In genomic region chr6:111484655-111484974, GRCh38 we compare ENCODE assay signal across 2 cellular contexts.
TF ChIP-seq lines count a peak whose summit lies in the region.

No MANE protein-coding gene starts in this region.

TF ChIP-seq in SK-N-SH, 30 proteins besides CTCF, POLR2A, EP300 and RAD21:
- no peak for TF ChIP-seq RXRA (IDR thresholded peaks at IDR 0.05; ENCODE audit: borderline replicate concordance, low read depth)
- no peak for TF ChIP-seq SIN3A (IDR thresholded peaks at IDR 0.05; ENCODE audit: borderline replicate concordance, low read depth, low read length)
- TF ChIP-seq EZH2phosphoT487 (IDR thresholded peaks at IDR 0.05; ENCODE audit: borderline replicate concordance, low read depth), result no peak
- TF ChIP-seq CHD2 (IDR thresholded peaks at IDR 0.05; ENCODE audit: low read length, partially characterized antibody), result no peak
- no peak for TF ChIP-seq NRF1 (IDR thresholded peaks at IDR 0.05; ENCODE audit: low read depth, low read length)
- TF ChIP-seq PBX3 (IDR thresholded peaks at IDR 0.05), result no peak
- no peak for TF ChIP-seq GABPA (IDR thresholded peaks at IDR 0.05; ENCODE audit: low read depth)
- TF ChIP-seq RFX5 (IDR thresholded peaks at IDR 0.05; ENCODE audit: low read length), result no peak
- no peak for TF ChIP-seq TCF12 (IDR thresholded peaks at IDR 0.05)
- no peak for TF ChIP-seq MXI1 (IDR thresholded peaks at IDR 0.05; ENCODE audit: low read depth, low read length)
- no peak for TF ChIP-seq YY1 (IDR thresholded peaks at IDR 0.05; ENCODE audit: low read depth)
- TF ChIP-seq REST (IDR thresholded peaks at IDR 0.05; ENCODE audit: low read depth, low read length), result no peak
- no peak for TF ChIP-seq USF1 (IDR thresholded peaks at IDR 0.05; ENCODE audit: borderline replicate concordance, low read depth)
- TF ChIP-seq TEAD4 (IDR thresholded peaks at IDR 0.05; ENCODE audit: borderline replicate concordance, insufficient read depth), result no peak
- no peak for TF ChIP-seq POLR2AphosphoS5 (IDR thresholded peaks at IDR 0.05; ENCODE audit: low read depth, low read length)
- no peak for TF ChIP-seq ELF1 (IDR thresholded peaks at IDR 0.05)
- TF ChIP-seq JUND (IDR thresholded peaks at IDR 0.05), result no peak
- no peak for TF ChIP-seq ZBTB33 (IDR thresholded peaks at IDR 0.05; ENCODE audit: borderline replicate concordance, low read depth)
- no peak for TF ChIP-seq TAF1 (IDR thresholded peaks at IDR 0.05; ENCODE audit: borderline replicate concordance, low read depth, low read length)

TF ChIP-seq in SK-N-SH treated with all-trans-retinoic acid at 6 μM for 48 hours, 23 proteins besides CTCF, POLR2A, EP300 and RAD21:
- TF ChIP-seq, protein P1, sequence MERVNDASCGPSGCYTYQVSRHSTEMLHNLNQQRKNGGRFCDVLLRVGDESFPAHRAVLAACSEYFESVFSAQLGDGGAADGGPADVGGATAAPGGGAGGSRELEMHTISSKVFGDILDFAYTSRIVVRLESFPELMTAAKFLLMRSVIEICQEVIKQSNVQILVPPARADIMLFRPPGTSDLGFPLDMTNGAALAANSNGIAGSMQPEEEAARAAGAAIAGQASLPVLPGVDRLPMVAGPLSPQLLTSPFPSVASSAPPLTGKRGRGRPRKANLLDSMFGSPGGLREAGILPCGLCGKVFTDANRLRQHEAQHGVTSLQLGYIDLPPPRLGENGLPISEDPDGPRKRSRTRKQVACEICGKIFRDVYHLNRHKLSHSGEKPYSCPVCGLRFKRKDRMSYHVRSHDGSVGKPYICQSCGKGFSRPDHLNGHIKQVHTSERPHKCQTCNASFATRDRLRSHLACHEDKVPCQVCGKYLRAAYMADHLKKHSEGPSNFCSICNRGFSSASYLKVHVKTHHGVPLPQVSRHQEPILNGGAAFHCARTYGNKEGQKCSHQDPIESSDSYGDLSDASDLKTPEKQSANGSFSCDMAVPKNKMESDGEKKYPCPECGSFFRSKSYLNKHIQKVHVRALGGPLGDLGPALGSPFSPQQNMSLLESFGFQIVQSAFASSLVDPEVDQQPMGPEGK (CRISPR knock-in tag; IDR thresholded peaks at IDR 0.05; ENCODE audit: borderline replicate concordance), result no peak
- TF ChIP-seq RARB (CRISPR knock-in tag; IDR thresholded peaks at IDR 0.05) (no peak), ARNTL (CRISPR knock-in tag; IDR thresholded peaks at IDR 0.05; ENCODE audit: borderline replicate concordance, low read depth) (no peak), ZFP3 (CRISPR knock-in tag; IDR thresholded peaks at IDR 0.05) (no peak), CSDC2 (CRISPR knock-in tag; IDR thresholded peaks at IDR 0.05) (no peak), CSRNP3 (CRISPR knock-in tag; IDR thresholded peaks at IDR 0.05) (no peak), ZNF8 (CRISPR knock-in tag; IDR thresholded peaks at IDR 0.05) (no peak), ZFP30 (CRISPR knock-in tag; IDR thresholded peaks at IDR 0.05) (no peak), OSR1 (CRISPR knock-in tag; IDR thresholded peaks at IDR 0.05) (no peak), ZNF70 (CRISPR knock-in tag; IDR thresholded peaks at IDR 0.05) (no peak), TCF4 (CRISPR knock-in tag; IDR thresholded peaks at IDR 0.05; ENCODE audit: borderline replicate concordance) (no peak), GLIS3 (CRISPR knock-in tag; IDR thresholded peaks at IDR 0.05) (no peak), ZC3H10 (CRISPR knock-in tag; IDR thresholded peaks at IDR 0.05) (no peak), TOX (CRISPR knock-in tag; IDR thresholded peaks at IDR 0.05; ENCODE audit: borderline replicate concordance) (no peak), ZNF565 (CRISPR knock-in tag; conservative IDR thresholded peaks at IDR 0.05; ENCODE audit: low read depth) (no peak)
- TF ChIP-seq, protein P2, sequence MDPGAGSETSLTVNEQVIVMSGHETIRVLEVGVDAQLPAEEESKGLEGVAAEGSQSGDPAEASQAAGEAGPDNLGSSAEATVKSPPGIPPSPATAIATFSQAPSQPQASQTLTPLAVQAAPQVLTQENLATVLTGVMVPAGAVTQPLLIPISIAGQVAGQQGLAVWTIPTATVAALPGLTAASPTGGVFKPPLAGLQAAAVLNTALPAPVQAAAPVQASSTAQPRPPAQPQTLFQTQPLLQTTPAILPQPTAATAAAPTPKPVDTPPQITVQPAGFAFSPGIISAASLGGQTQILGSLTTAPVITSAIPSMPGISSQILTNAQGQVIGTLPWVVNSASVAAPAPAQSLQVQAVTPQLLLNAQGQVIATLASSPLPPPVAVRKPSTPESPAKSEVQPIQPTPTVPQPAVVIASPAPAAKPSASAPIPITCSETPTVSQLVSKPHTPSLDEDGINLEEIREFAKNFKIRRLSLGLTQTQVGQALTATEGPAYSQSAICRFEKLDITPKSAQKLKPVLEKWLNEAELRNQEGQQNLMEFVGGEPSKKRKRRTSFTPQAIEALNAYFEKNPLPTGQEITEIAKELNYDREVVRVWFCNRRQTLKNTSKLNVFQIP (CRISPR knock-in tag; IDR thresholded peaks at IDR 0.05; ENCODE audit: borderline replicate concordance, low read depth), result no peak
